ENCODE assay signal across 9 cellular contexts in the genomic region with DNA sequence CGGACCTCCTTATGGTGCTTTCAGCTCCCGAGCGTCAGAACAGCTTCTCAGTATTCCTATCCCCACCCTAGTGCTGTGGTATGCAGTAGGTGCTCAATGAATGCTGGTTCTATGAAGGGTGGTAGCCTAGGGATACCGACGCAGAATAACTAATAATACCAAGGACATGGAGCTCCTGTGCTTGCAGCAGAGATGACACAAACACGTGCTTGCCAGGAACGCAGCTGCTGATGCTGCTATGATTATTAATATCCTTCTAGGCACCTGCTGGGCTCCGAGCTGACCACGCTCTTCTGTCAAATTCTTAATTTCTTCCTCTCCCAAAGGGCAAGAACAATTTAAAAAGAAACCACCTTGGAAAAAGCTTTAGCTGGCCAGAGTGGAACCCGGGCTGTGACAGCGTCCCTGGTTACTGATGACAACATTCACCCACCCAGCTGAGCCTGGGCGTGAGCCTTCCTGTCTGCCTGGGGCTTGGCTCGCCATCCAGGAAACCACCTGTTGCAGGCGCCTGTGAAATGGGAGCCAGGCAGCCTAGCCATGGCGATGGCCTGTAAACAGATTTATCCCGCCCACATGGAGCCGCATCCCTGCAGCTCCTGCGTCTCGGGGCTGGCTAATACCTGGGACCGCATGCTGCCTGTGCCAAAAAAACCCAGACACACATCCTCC. TPM values are rescaled to one million over a fixed set of nuclear protein-coding genes. Genes with fewer than 3 reads are reported as not detected.
DNase-seq lines count a peak whose midpoint lies in the region; ATAC-seq, FAIRE-seq and TF ChIP-seq lines count a peak whose summit lies in the region.
"Had no signal": no experiment of that assay in that cellular context is flagged by ENCODE, and none has a peak within 500 bp of the region (broad histone marks: within the 10 kb centered on the region; RNA-seq: fewer than 3 reads in every experiment).

No MANE protein-coding gene starts in this region.

- FAIRE-seq in GM12892 (lab: Jason Lieb, UNC): peak; percentile 14

- peak overlapping the region in 2 of 59 donors; percentile 21 to 24 for H3K4me3 ChIP-seq in dorsolateral prefrontal cortex
- peak overlapping the region; percentile 36 for H3K4me3 ChIP-seq in psoas muscle

- WGBS in psoas muscle, 3 donors: 7 to 12% (median 8%) methylated on average over 20 of the region's 20 CpGs

- intact Hi-C loops in dorsolateral prefrontal cortex (cut with DNase I) (loop anchor here in 1 of 2 donors (5.0 kb wide), 1 partner anchor 34 kb away; no protein-coding TSS in a partner anchor), psoas muscle (cut with DNase I) (no loop called here)

- H3K4me1 ChIP-seq in psoas muscle: peaks cover 23% of the 10 kb centered on the region

- H3K9me3 ChIP-seq in psoas muscle: no peaks in the 10 kb centered on the region

- DNase-seq in GM12892 (ENCODE audit: insufficient read length) (peak; percentile 47), NCI-H2081 treated with DMSO at 0.1 percent for 48 hours (lab: John Stamatoyannopoulos, UW) (peak; percentile 77), dorsolateral prefrontal cortex (peak in 2 of 10 donors; percentile 38 to 46), psoas muscle (peak; percentile 67 to 81), kidney glomerular epithelial cell (lab: John Stamatoyannopoulos, UW) (no peak), inferior parietal cortex (ENCODE audit: extremely low spot score) (no peak)
- DNase-seq: activated naive CD4-positive, alpha-beta T cell treated with Interleukin-2 at 50 U/mL for 16 hours had no signal

- no peaks in the 10 kb centered on the region for H3K36me3 ChIP-seq in psoas muscle (ENCODE audit: insufficient read depth in 1 of 2, low read depth in 1 of 2)

- peak; percentile 90 to 97 (median 91) for ATAC-seq in psoas muscle
- no peak for ATAC-seq in GM21825 (IDR thresholded peaks at IDR 0.05; ENCODE audit: unreplicated experiment)
- no peak for ATAC-seq in HG03439 (IDR thresholded peaks at IDR 0.05; ENCODE audit: unreplicated experiment)

- H3K27ac ChIP-seq in dorsolateral prefrontal cortex (peak overlapping the region in 58 of 59 donors; percentile 27 to 100 (median 84)), psoas muscle (peak overlapping the region; percentile 70)

- H3K27me3 ChIP-seq in dorsolateral prefrontal cortex (no peaks in the 10 kb centered on the region), psoas muscle (ENCODE audit: insufficient read depth in 3 of 3, low read length in 2 of 3) (no peaks in the 10 kb centered on the region)

- TF ChIP-seq POLR2A in GM12892 (IDR thresholded peaks at IDR 0.05; ENCODE audit: low read depth, low read length): no peak

- TF ChIP-seq CTCF in dorsolateral prefrontal cortex (IDR thresholded peaks at IDR 0.05 in 54 of 56, conservative IDR thresholded peaks at IDR 0.05 in 2 of 56; ENCODE audit: low read depth in 1 of 56, partially characterized antibody in 56 of 56): no peak
- TF ChIP-seq CTCF in psoas muscle (IDR thresholded peaks at IDR 0.05): no peak

RNA-seq across cellular contexts. Expression of gene CLMN, which starts 28.8 kb away (rescaled TPM):
- polyA plus RNA-seq in GM12892 (2012; ENCODE audit: missing spikeins): 13.9 TPM
- total RNA-seq in dorsolateral prefrontal cortex (100 to 1,000 TPM in 37 of 120 experiments, 10 to 100 TPM in 83; 22.3 to 262 (median 78.6) TPM), psoas muscle (1 to 10 TPM; 3.9 to 9.6 (median 6.3) TPM)
- 1 to 10 TPM; 1.7 to 2.5 (median 2.1) TPM for polyA plus RNA-seq in psoas muscle

Comparison
In these comparisons a context has a peak if more than half of its experiments do, and no peak if none do; other contexts are left out.
1. DNase-seq: peak in GM12892 (single experiment), NCI-H2081 treated with DMSO at 0.1 percent for 48 hours (single experiment) and psoas muscle (2 of 2); none in kidney glomerular epithelial cell (single experiment) and inferior parietal cortex (single experiment).
2. ATAC-seq: peak in psoas muscle (4 of 4); none in GM21825 (single experiment) and HG03439 (single experiment).